1 cellular context compared by ENCODE assay signal in genomic region chrX:37652589-37653271, GRCh38.
TF ChIP-seq lines count a peak whose summit lies in the region.

No MANE protein-coding gene starts in this region.

TF ChIP-seq in K562, 482 proteins besides CTCF, POLR2A, EP300 and RAD21 (continued from another document and continues in another):
- no peak for TF ChIP-seq CUX1 (CRISPR knock-in tag; IDR thresholded peaks at IDR 0.05)
- no peak for TF ChIP-seq KAT8 (IDR thresholded peaks at IDR 0.05; ENCODE audit: low read depth)
- no peak for TF ChIP-seq PRDM10 (IDR thresholded peaks at IDR 0.05; ENCODE audit: partially characterized antibody)
- TF ChIP-seq EP400 (IDR thresholded peaks at IDR 0.05): no peak; the same call in none of the 2 replicates
- TF ChIP-seq DPF2 (IDR thresholded peaks at IDR 0.05): peak; percentile 92
- TF ChIP-seq SNIP1 (IDR thresholded peaks at IDR 0.05; ENCODE audit: low read depth): no peak
- TF ChIP-seq ZNF140 (CRISPR knock-in tag; IDR thresholded peaks at IDR 0.05): no peak
- no peak for TF ChIP-seq PATZ1 (CRISPR knock-in tag; IDR thresholded peaks at IDR 0.05; ENCODE audit: borderline replicate concordance)
- no peak for TF ChIP-seq BACH1 (tag; IDR thresholded peaks at IDR 0.05)
- no peak for TF ChIP-seq ZNF511 (CRISPR knock-in tag; IDR thresholded peaks at IDR 0.05)
- TF ChIP-seq AFF1 (IDR thresholded peaks at IDR 0.05; ENCODE audit: low read depth in 1 of 2, partially characterized antibody in 2 of 2): no peak
- TF ChIP-seq ZNF740 (CRISPR knock-in tag; IDR thresholded peaks at IDR 0.05): no peak
- TF ChIP-seq ZNF740 (tag; IDR thresholded peaks at IDR 0.05): no peak
- no peak for TF ChIP-seq ZNF436 (CRISPR knock-in tag; IDR thresholded peaks at IDR 0.05)
- no peak for TF ChIP-seq THAP7 (CRISPR knock-in tag; IDR thresholded peaks at IDR 0.05)
- TF ChIP-seq CBX8 (IDR thresholded peaks at IDR 0.05; ENCODE audit: borderline replicate concordance, extremely low read depth, low read depth, low read length, poor library complexity, severe bottlenecking): no peak
- no peak for TF ChIP-seq TCF7L2 (IDR thresholded peaks at IDR 0.05; ENCODE audit: low read depth, low read length)
- no peak for TF ChIP-seq ZFPM2 (CRISPR knock-in tag; IDR thresholded peaks at IDR 0.05)
- TF ChIP-seq CGGBP1 (CRISPR knock-in tag; IDR thresholded peaks at IDR 0.05): no peak
- TF ChIP-seq ZBTB9 (CRISPR knock-in tag; IDR thresholded peaks at IDR 0.05): no peak
- no peak for TF ChIP-seq ASH1L (IDR thresholded peaks at IDR 0.05; ENCODE audit: borderline replicate concordance, low read depth, partially characterized antibody)
- no peak for TF ChIP-seq ZNF165 (CRISPR knock-in tag; IDR thresholded peaks at IDR 0.05; ENCODE audit: borderline replicate concordance)
- TF ChIP-seq MAFK (IDR thresholded peaks at IDR 0.05; ENCODE audit: low read length): no peak
- TF ChIP-seq ELK3 (CRISPR knock-in tag; IDR thresholded peaks at IDR 0.05): no peak
- no peak for TF ChIP-seq EHMT2 (IDR thresholded peaks at IDR 0.05)
- TF ChIP-seq MTA3 (IDR thresholded peaks at IDR 0.05; ENCODE audit: borderline replicate concordance): 0 out of 2 replicates have a peak, but pooled peaks have one; percentile 34
- no peak for TF ChIP-seq RBM14 (IDR thresholded peaks at IDR 0.05; ENCODE audit: borderline replicate concordance, insufficient read depth, low read depth, low read length)
- no peak for TF ChIP-seq BCLAF1 (IDR thresholded peaks at IDR 0.05; ENCODE audit: borderline replicate concordance in 1 of 2, control insufficient read depth in 1 of 2, low read depth in 2 of 2, low read length in 1 of 2)
- no peak for TF ChIP-seq POLR2B (IDR thresholded peaks at IDR 0.05; ENCODE audit: low read depth, partially characterized antibody)
- no peak for TF ChIP-seq BCL6 (CRISPR knock-in tag; IDR thresholded peaks at IDR 0.05)
- TF ChIP-seq ERF (CRISPR knock-in tag; IDR thresholded peaks at IDR 0.05): no peak
- TF ChIP-seq FOXJ2 (tag; IDR thresholded peaks at IDR 0.05): no peak
- TF ChIP-seq JUNB (CRISPR knock-in tag; conservative IDR thresholded peaks at IDR 0.05): no peak
- no peak for TF ChIP-seq ARNT (IDR thresholded peaks at IDR 0.05)
- no peak for TF ChIP-seq HNRNPUL1 (IDR thresholded peaks at IDR 0.05; ENCODE audit: low read length)
